In the genomic region with DNA sequence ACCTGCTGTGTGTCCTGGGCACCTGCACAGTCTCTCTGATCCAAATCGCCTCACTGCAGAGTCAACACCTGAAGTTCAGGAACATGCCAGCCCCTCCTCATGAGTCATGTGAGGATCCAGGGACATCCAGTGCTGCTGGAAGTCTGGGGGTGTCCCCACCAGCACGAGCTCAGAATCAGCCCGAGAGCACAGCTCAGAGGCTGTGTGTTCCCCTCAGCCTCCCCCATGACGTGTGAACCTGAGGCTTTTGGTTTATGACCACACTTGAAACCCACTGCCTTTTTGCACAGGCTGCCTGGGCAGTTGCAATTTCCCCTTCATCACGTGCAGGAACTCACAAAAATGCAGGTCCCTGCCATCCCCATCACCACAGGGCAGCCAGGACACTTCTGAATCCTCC, we compare ENCODE assay signal across 14 cellular contexts. TPM values are rescaled to one million over a fixed set of nuclear protein-coding genes. Genes with fewer than 3 reads are reported as not detected.
"Had no signal": no experiment of that assay in that cellular context is flagged by ENCODE, and none has a peak within 500 bp of the region (broad histone marks: within the 10 kb centered on the region; RNA-seq: fewer than 3 reads in every experiment).

No MANE protein-coding gene starts in this region.

- ATAC-seq: body of pancreas; left colon; naive thymus-derived CD8-positive, alpha-beta T cell; stimulated activated naive CD8-positive, alpha-beta T cell treated with anti-CD3 and anti-CD28 coated beads, Interleukin-15, Interleukin-2, amounts not matched to agents 100 U/mL and 50 U/mL, for 24 hours; T-helper 17 cell had no signal

- DNase-seq: activated B cell treated with CpG ODN at 0.5 μM for 24 hours; activated CD4-positive, alpha-beta T cell treated with anti-CD3 and anti-CD28 coated beads, Interleukin-2, amount 10 ng/mL, durations not matched to agents 7 days and 5 days; activated naive CD4-positive, alpha-beta T cell treated with anti-CD3 and anti-CD28 coated beads, Interleukin-2, amount 50 U/mL, for 16 hours; activated T-cell treated with anti-CD3 and anti-CD28 coated beads, Interleukin-2, amount 50 U/mL, for 1 hour; amniotic stem cell; body of pancreas; left colon; stimulated activated CD4-positive, alpha-beta T cell treated with anti-CD3 and anti-CD28 coated beads, Interleukin-12 subunit alpha, Interleukin-12 subunit beta, amount 100 ng/mL, for 4 hours; stimulated activated naive CD8-positive, alpha-beta T cell treated with anti-CD3 and anti-CD28 coated beads, Interleukin-15, Interleukin-2, amounts not matched to agents 100 U/mL and 50 U/mL, for 24 hours; T-helper 17 cell had no signal

RNA-seq across cellular contexts. Expression of a gene that starts 47.1 kb away (rescaled TPM):
- total RNA-seq: activated B cell treated with CpG ODN at 0.5 μM for 24 hours; activated CD4-positive, alpha-beta T cell treated with anti-CD3 and anti-CD28 coated beads, Interleukin-2, amount 10 ng/mL, durations not matched to agents 7 days and 5 days; activated CD8-positive, alpha-beta memory T cell treated with anti-CD3 and anti-CD28 coated beads for 36 hours; mononuclear cell; naive thymus-derived CD8-positive, alpha-beta T cell; pulmonary artery endothelial cell; T-helper 17 cell had no signal
